Comparison of ENCODE assay signal across 1 cellular context in genomic region chr4:173333658-173334084, GRCh38.
TF ChIP-seq lines count a peak whose summit lies in the region.

No MANE protein-coding gene starts in this region.

TF ChIP-seq in A549, 52 proteins besides CTCF, POLR2A, EP300 and RAD21 (continued from another document):
- TF ChIP-seq REST (IDR thresholded peaks at IDR 0.05): no peak
- no peak for TF ChIP-seq HMGXB4 (CRISPR knock-in tag; IDR thresholded peaks at IDR 0.05; ENCODE audit: borderline replicate concordance)
- no peak for TF ChIP-seq NR3C1 (IDR thresholded peaks at IDR 0.05)
- TF ChIP-seq MAFK (IDR thresholded peaks at IDR 0.05; ENCODE audit: partially characterized antibody): no peak
- TF ChIP-seq HOXB13 (CRISPR knock-in tag; IDR thresholded peaks at IDR 0.05; ENCODE audit: low read depth): no peak
